In genomic region chr1:164999135-164999534, GRCh38 we compare ENCODE assay signal across 19 cellular contexts.
"Had no signal": no experiment of that assay in that cellular context is flagged by ENCODE, and none has a peak within 500 bp of the region (broad histone marks: within the 10 kb centered on the region; RNA-seq: fewer than 3 reads in every experiment).

No MANE protein-coding gene starts in this region.

- H3K4me1 Mint-ChIP-seq: naive thymus-derived CD8-positive, alpha-beta T cell; stimulated activated naive B cell treated with anti-CD40 and anti-IgM and Interleukin-4, amounts not matched to agents 10 μg/mL and 1 μg/mL and 100 μg/mL, for 72 hours; stimulated activated naive CD8-positive, alpha-beta T cell treated with anti-CD3 and anti-CD28 coated beads, Interleukin-15, amount 100 ng/mL, for 72 hours had no signal

- ATAC-seq: naive thymus-derived CD8-positive, alpha-beta T cell; stimulated activated naive B cell treated with anti-CD40 and anti-IgM and Interleukin-4, amounts not matched to agents 10 μg/mL and 1 μg/mL and 100 μg/mL, for 72 hours; stimulated activated naive CD8-positive, alpha-beta T cell treated with anti-CD3 and anti-CD28 coated beads, Interleukin-15, amount 100 ng/mL, for 72 hours; upper lobe of right lung had no signal

- H3K4me3 Mint-ChIP-seq: naive thymus-derived CD8-positive, alpha-beta T cell; stimulated activated naive B cell treated with anti-CD40 and anti-IgM and Interleukin-4, amounts not matched to agents 10 μg/mL and 1 μg/mL and 100 μg/mL, for 72 hours; stimulated activated naive CD8-positive, alpha-beta T cell treated with anti-CD3 and anti-CD28 coated beads, Interleukin-15, amount 100 ng/mL, for 72 hours had no signal

- H3K27ac Mint-ChIP-seq: naive thymus-derived CD8-positive, alpha-beta T cell; stimulated activated naive B cell treated with anti-CD40 and anti-IgM and Interleukin-4, amounts not matched to agents 10 μg/mL and 1 μg/mL and 100 μg/mL, for 72 hours; stimulated activated naive CD8-positive, alpha-beta T cell treated with anti-CD3 and anti-CD28 coated beads, Interleukin-15, amount 100 ng/mL, for 72 hours had no signal

- H3K9me3 ChIP-seq: esophagus squamous epithelium, neutrophil, testis, upper lobe of right lung, vagina had no signal

- H3K27me3 Mint-ChIP-seq: stimulated activated naive B cell treated with anti-CD40 and anti-IgM and Interleukin-4, amounts not matched to agents 10 μg/mL and 1 μg/mL and 100 μg/mL, for 72 hours; stimulated activated naive CD8-positive, alpha-beta T cell treated with anti-CD3 and anti-CD28 coated beads, Interleukin-15, amount 100 ng/mL, for 72 hours had no signal

- H3K4me1 ChIP-seq: esophagus squamous epithelium, right atrium auricular region, sigmoid colon, testis, tibial nerve, upper lobe of right lung, vagina had no signal

- H3K27me3 ChIP-seq: esophagus squamous epithelium, neutrophil, right atrium auricular region, sigmoid colon, testis, tibial nerve, upper lobe of right lung, vagina had no signal

- H3K4me3 ChIP-seq: esophagus squamous epithelium, right atrium auricular region, sigmoid colon, skin epidermis, testis, tibial nerve, upper lobe of right lung, vagina had no signal

- H3K36me3 ChIP-seq: esophagus squamous epithelium, neutrophil, right atrium auricular region, sigmoid colon, tibial nerve, upper lobe of right lung, vagina had no signal

- DNase-seq: effector memory CD4-positive, alpha-beta T cell; esophagus squamous epithelium; foreskin fibroblast; head of caudate nucleus; hippocampal formation; kidney glomerular epithelial cell; naive thymus-derived CD8-positive, alpha-beta T cell; sigmoid colon; stimulated activated CD4-positive, alpha-beta T cell treated with anti-CD3 and anti-CD28 coated beads, Interleukin-2, amount 100 ng/mL, for 24 hours; stimulated activated CD4-positive, alpha-beta T cell treated with anti-CD3 and anti-CD28 coated beads, Interleukin-4, amount 100 ng/mL, for 4 hours; stimulated activated naive B cell treated with anti-CD40 and anti-IgM and Interleukin-4, amounts not matched to agents 10 μg/mL and 1 μg/mL and 100 μg/mL, for 72 hours; stimulated activated naive CD8-positive, alpha-beta T cell treated with anti-CD3 and anti-CD28 coated beads, Interleukin-15, amount 100 ng/mL, for 72 hours; testis; upper lobe of right lung had no signal

- H3K27ac ChIP-seq: esophagus squamous epithelium, neutrophil, right atrium auricular region, sigmoid colon, skin epidermis, testis, tibial nerve, upper lobe of right lung, vagina had no signal

- H3K36me3 Mint-ChIP-seq: naive thymus-derived CD8-positive, alpha-beta T cell; stimulated activated naive B cell treated with anti-CD40 and anti-IgM and Interleukin-4, amounts not matched to agents 10 μg/mL and 1 μg/mL and 100 μg/mL, for 72 hours had no signal
